In genomic region chr11:3807856-3808845, GRCh38 we compare ENCODE assay signal across 1 cellular context.
TF ChIP-seq lines count a peak whose summit lies in the region.

PGAP2 (plus strand) TSS chr11:3808560; CDS start chr11:3811260, 2,700 bp downstream.

TF ChIP-seq in HepG2, 621 proteins besides CTCF, POLR2A, EP300 and RAD21 (continued from another document and continues in another):
- no peak for TF ChIP-seq ZBTB40 (IDR thresholded peaks at IDR 0.05)
- TF ChIP-seq ZBTB40 (CRISPR knock-in tag; IDR thresholded peaks at IDR 0.05), result 0 out of 2 replicates have a peak, but pooled peaks have one; percentile 45
- peak; percentile 75 for TF ChIP-seq ZEB1 (IDR thresholded peaks at IDR 0.05; ENCODE audit: insufficient replicate concordance, low read depth)
- 0 out of 3 replicates have a peak, but pooled peaks have one; percentile 5 for TF ChIP-seq MXI1 (IDR thresholded peaks at IDR 0.05; ENCODE audit: borderline replicate concordance, low read depth, low read length)
- peak; percentile 61; the same call in 1 of the 2 replicates for TF ChIP-seq ZNF724P (CRISPR knock-in tag; IDR thresholded peaks at IDR 0.05; ENCODE audit: borderline replicate concordance)
- TF ChIP-seq ZNF567 (CRISPR knock-in tag; IDR thresholded peaks at IDR 0.05; ENCODE audit: borderline replicate concordance), result no peak
- no peak for TF ChIP-seq SAFB2 (CRISPR knock-in tag; IDR thresholded peaks at IDR 0.05; ENCODE audit: borderline replicate concordance, low read depth)
- TF ChIP-seq POGK (CRISPR knock-in tag; conservative IDR thresholded peaks at IDR 0.05), result peak; percentile 41; the same call in 1 of the 2 replicates
- peak; percentile 24; the same call in 1 of the 2 replicates for TF ChIP-seq KAT8 (CRISPR knock-in tag; IDR thresholded peaks at IDR 0.05)
- 0 out of 2 replicates have a peak, but pooled peaks have one; percentile 74 for TF ChIP-seq HOXA7 (CRISPR knock-in tag; IDR thresholded peaks at IDR 0.05)
- TF ChIP-seq ZNF446 (CRISPR knock-in tag; IDR thresholded peaks at IDR 0.05), result 0 out of 2 replicates have a peak, but pooled peaks have one; percentile 59
- TF ChIP-seq NPAS2 (CRISPR knock-in tag; IDR thresholded peaks at IDR 0.05; ENCODE audit: borderline replicate concordance), result no peak
- no peak for TF ChIP-seq IRF1 (CRISPR knock-in tag; IDR thresholded peaks at IDR 0.05; ENCODE audit: low read depth)
- TF ChIP-seq ZKSCAN5 (CRISPR knock-in tag; IDR thresholded peaks at IDR 0.05), result 0 out of 2 replicates have a peak, but pooled peaks have one; percentile 19
- TF ChIP-seq DMAP1 (CRISPR knock-in tag; IDR thresholded peaks at IDR 0.05), result peak; percentile 12; the same call in 1 of the 2 replicates
- 0 out of 2 replicates have a peak, but pooled peaks have one; percentile 52 for TF ChIP-seq ZNF709 (CRISPR knock-in tag; IDR thresholded peaks at IDR 0.05)
- 0 out of 2 replicates have a peak, but pooled peaks have one; percentile 52 for TF ChIP-seq HOXD1 (CRISPR knock-in tag; IDR thresholded peaks at IDR 0.05)
- TF ChIP-seq ASH2L (IDR thresholded peaks at IDR 0.05; ENCODE audit: insufficient read length, low read depth, low read length), result peak; percentile 42
- TF ChIP-seq HNF1B (CRISPR knock-in tag; IDR thresholded peaks at IDR 0.05), result 0 out of 2 replicates have a peak, but pooled peaks have one; percentile 12
- peak; percentile 42; the same call in 1 of the 2 replicates for TF ChIP-seq BATF2 (CRISPR knock-in tag; IDR thresholded peaks at IDR 0.05)
- TF ChIP-seq ZNF777 (CRISPR knock-in tag; IDR thresholded peaks at IDR 0.05), result peak; percentile 54; the same call in 1 of the 2 replicates
- TF ChIP-seq PLRG1 (conservative IDR thresholded peaks at IDR 0.05), result no peak
- TF ChIP-seq MEIS1 (CRISPR knock-in tag; IDR thresholded peaks at IDR 0.05; ENCODE audit: borderline replicate concordance), result no peak
- peak; percentile 42 for TF ChIP-seq AGO2 (optimal IDR thresholded peaks at IDR 0.05; ENCODE audit: low read depth, low read length)
- peak; percentile 69; the same call in 1 of the 2 replicates for TF ChIP-seq E2F2 (CRISPR knock-in tag; IDR thresholded peaks at IDR 0.05; ENCODE audit: borderline replicate concordance)
- no peak for TF ChIP-seq ZNF367 (CRISPR knock-in tag; IDR thresholded peaks at IDR 0.05; ENCODE audit: borderline replicate concordance)
- no peak for TF ChIP-seq ZFP36L1 (CRISPR knock-in tag; IDR thresholded peaks at IDR 0.05)
- peak; percentile 14; the same call in 1 of the 2 replicates for TF ChIP-seq SOX5 (CRISPR knock-in tag; IDR thresholded peaks at IDR 0.05; ENCODE audit: borderline replicate concordance)
- no peak for TF ChIP-seq SALL2 (CRISPR knock-in tag; IDR thresholded peaks at IDR 0.05)
- peak; percentile 51; the same call in 1 of the 2 replicates for TF ChIP-seq ZNF280B (CRISPR knock-in tag; IDR thresholded peaks at IDR 0.05; ENCODE audit: borderline replicate concordance)
- TF ChIP-seq MXD1 (CRISPR knock-in tag; IDR thresholded peaks at IDR 0.05), result 0 out of 2 replicates have a peak, but pooled peaks have one; percentile 29
- TF ChIP-seq MED1 (CRISPR knock-in tag; IDR thresholded peaks at IDR 0.05), result peak; percentile 18; the same call in 1 of the 2 replicates
- 0 out of 2 replicates have a peak, but pooled peaks have one; percentile 13 for TF ChIP-seq HNF4A (CRISPR knock-in tag; IDR thresholded peaks at IDR 0.05)
- no peak for TF ChIP-seq TCF12 (IDR thresholded peaks at IDR 0.05)
- TF ChIP-seq TCF12 (CRISPR knock-in tag; IDR thresholded peaks at IDR 0.05), result no peak
- no peak for TF ChIP-seq ZNF546 (CRISPR knock-in tag; conservative IDR thresholded peaks at IDR 0.05)
- TF ChIP-seq CBX1 (IDR thresholded peaks at IDR 0.05; ENCODE audit: low read depth), result no peak
- peak; percentile 77 for TF ChIP-seq HNRNPLL (IDR thresholded peaks at IDR 0.05; ENCODE audit: low read depth, low read length, poor library complexity, severe bottlenecking)
- peak; percentile 71; the same call in 1 of the 2 replicates for TF ChIP-seq MYC (CRISPR knock-in tag; IDR thresholded peaks at IDR 0.05; ENCODE audit: borderline replicate concordance)
- TF ChIP-seq SMAD3 (CRISPR knock-in tag; IDR thresholded peaks at IDR 0.05), result 0 out of 2 replicates have a peak, but pooled peaks have one; percentile 25
- TF ChIP-seq ZBTB25 (CRISPR knock-in tag; IDR thresholded peaks at IDR 0.05), result no peak
- peak; percentile 49; the same call in 1 of the 2 replicates for TF ChIP-seq SIN3A (IDR thresholded peaks at IDR 0.05; ENCODE audit: borderline replicate concordance, low read depth, low read length)
